1 cellular context compared by ENCODE assay signal in the genomic region with DNA sequence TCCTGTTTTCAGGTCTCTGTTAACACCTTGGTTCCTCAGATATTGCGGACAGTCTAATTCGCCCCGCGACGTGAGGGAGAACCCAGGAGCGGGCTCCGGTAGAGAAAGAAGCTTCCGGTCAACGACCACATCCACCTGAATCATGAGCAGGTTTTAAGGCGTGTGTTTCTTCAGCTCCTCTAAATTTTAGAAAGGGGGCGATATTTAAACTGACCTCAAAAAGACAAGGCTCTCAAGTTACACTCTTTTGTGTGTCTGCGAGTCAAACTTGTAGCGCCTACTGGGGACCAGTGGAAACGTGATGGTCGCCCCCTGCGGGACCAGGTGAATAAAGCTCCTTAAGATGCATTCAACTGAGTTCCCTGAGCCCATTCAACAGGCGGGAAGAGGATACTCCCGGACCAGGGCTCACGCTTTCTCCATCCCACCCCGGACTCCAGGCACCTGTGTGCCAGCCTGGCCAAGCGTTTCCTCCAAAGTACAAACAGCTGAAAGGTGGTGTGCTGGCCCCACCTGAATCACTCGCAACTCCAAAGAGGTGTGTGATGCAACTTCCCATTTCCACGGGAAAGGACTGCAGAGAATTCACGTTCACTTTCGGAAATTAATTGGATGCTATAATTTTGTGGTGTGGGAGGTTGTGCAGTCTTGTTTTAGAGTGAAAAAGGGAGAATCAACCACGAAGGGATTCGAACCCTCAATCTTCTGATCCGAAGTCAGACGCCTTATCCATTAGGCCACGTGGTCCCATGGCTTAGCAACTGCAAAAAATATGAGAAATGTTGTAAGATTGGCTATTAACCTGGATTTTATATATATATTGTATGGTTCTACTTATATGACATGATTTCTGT.
A peak's percentile ranks its signal among the peaks of the same experiment; 100 is the strongest.
TF ChIP-seq lines count a peak whose summit lies in the region.

No MANE protein-coding gene starts in this region.

TF ChIP-seq in K562, 482 proteins besides CTCF, POLR2A, EP300 and RAD21 (continued from another document and continues in another):
- TF ChIP-seq MBD2 (IDR thresholded peaks at IDR 0.05; ENCODE audit: borderline replicate concordance, low read depth) (peak; percentile 24; the same call in 1 of the 2 replicates), USF2 (CRISPR knock-in tag; IDR thresholded peaks at IDR 0.05) (peak; percentile 89), TAF1 (IDR thresholded peaks at IDR 0.05; ENCODE audit: control insufficient read depth, extremely low read depth, insufficient read depth, low read length, severe bottlenecking) (peak; percentile 40), ZNF407 (IDR thresholded peaks at IDR 0.05; ENCODE audit: low read depth) (peak; percentile 66), ZNF589 (CRISPR knock-in tag; IDR thresholded peaks at IDR 0.05; ENCODE audit: low read depth) (no peak), ZNF146 (CRISPR knock-in tag; IDR thresholded peaks at IDR 0.05; ENCODE audit: unreplicated experiment) (no peak), POU5F1 (IDR thresholded peaks at IDR 0.05; ENCODE audit: borderline replicate concordance, low read depth, low read length, partially characterized antibody) (no peak), NKRF (IDR thresholded peaks at IDR 0.05; ENCODE audit: borderline replicate concordance) (peak; percentile 81; the same call in 1 of the 2 replicates), ZFPM2 (CRISPR knock-in tag; IDR thresholded peaks at IDR 0.05) (no peak), ZBTB5 (IDR thresholded peaks at IDR 0.05) (peak; percentile 73), ZNF583 (CRISPR knock-in tag; IDR thresholded peaks at IDR 0.05) (peak; percentile 76), ZNF639 (CRISPR knock-in tag; conservative IDR thresholded peaks at IDR 0.05 in 1 of 2, IDR thresholded peaks at IDR 0.05 in 1 of 2) (peak in 1 of 2 experiments; percentile 64; a peak in 1 of 4 replicates), NRF1 (conservative IDR thresholded peaks at IDR 0.05 in 1 of 2, IDR thresholded peaks at IDR 0.05 in 1 of 2) (peak in 1 of 2 experiments; percentile 28; a peak in 2 of 4 replicates), SNAPC5 (CRISPR knock-in tag; IDR thresholded peaks at IDR 0.05) (no peak), ZNF512 (tag; IDR thresholded peaks at IDR 0.05) (no peak), SUPT5H (IDR thresholded peaks at IDR 0.05) (no peak; the same call in 1 of the 2 replicates), HNRNPLL (IDR thresholded peaks at IDR 0.05; ENCODE audit: low read depth, low read length, poor library complexity, severe bottlenecking) (peak; percentile 45), TCF7L2 (IDR thresholded peaks at IDR 0.05; ENCODE audit: low read depth, low read length) (peak; percentile 65; the same call in 1 of the 2 replicates)
- TF ChIP-seq, protein P1, sequence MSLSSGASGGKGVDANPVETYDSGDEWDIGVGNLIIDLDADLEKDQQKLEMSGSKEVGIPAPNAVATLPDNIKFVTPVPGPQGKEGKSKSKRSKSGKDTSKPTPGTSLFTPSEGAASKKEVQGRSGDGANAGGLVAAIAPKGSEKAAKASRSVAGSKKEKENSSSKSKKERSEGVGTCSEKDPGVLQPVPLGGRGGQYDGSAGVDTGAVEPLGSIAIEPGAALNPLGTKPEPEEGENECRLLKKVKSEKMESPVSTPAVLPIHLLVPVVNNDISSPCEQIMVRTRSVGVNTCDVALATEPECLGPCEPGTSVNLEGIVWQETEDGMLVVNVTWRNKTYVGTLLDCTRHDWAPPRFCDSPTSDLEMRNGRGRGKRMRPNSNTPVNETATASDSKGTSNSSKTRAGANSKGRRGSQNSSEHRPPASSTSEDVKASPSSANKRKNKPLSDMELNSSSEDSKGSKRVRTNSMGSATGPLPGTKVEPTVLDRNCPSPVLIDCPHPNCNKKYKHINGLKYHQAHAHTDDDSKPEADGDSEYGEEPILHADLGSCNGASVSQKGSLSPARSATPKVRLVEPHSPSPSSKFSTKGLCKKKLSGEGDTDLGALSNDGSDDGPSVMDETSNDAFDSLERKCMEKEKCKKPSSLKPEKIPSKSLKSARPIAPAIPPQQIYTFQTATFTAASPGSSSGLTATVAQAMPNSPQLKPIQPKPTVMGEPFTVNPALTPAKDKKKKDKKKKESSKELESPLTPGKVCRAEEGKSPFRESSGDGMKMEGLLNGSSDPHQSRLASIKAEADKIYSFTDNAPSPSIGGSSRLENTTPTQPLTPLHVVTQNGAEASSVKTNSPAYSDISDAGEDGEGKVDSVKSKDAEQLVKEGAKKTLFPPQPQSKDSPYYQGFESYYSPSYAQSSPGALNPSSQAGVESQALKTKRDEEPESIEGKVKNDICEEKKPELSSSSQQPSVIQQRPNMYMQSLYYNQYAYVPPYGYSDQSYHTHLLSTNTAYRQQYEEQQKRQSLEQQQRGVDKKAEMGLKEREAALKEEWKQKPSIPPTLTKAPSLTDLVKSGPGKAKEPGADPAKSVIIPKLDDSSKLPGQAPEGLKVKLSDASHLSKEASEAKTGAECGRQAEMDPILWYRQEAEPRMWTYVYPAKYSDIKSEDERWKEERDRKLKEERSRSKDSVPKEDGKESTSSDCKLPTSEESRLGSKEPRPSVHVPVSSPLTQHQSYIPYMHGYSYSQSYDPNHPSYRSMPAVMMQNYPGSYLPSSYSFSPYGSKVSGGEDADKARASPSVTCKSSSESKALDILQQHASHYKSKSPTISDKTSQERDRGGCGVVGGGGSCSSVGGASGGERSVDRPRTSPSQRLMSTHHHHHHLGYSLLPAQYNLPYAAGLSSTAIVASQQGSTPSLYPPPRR (CRISPR knock-in tag; IDR thresholded peaks at IDR 0.05; ENCODE audit: borderline replicate concordance), result peak; percentile 93
- TF ChIP-seq, protein P2, sequence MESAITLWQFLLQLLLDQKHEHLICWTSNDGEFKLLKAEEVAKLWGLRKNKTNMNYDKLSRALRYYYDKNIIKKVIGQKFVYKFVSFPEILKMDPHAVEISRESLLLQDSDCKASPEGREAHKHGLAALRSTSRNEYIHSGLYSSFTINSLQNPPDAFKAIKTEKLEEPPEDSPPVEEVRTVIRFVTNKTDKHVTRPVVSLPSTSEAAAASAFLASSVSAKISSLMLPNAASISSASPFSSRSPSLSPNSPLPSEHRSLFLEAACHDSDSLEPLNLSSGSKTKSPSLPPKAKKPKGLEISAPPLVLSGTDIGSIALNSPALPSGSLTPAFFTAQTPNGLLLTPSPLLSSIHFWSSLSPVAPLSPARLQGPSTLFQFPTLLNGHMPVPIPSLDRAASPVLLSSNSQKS (CRISPR knock-in tag; IDR thresholded peaks at IDR 0.05), result no peak
